In the genomic region with DNA sequence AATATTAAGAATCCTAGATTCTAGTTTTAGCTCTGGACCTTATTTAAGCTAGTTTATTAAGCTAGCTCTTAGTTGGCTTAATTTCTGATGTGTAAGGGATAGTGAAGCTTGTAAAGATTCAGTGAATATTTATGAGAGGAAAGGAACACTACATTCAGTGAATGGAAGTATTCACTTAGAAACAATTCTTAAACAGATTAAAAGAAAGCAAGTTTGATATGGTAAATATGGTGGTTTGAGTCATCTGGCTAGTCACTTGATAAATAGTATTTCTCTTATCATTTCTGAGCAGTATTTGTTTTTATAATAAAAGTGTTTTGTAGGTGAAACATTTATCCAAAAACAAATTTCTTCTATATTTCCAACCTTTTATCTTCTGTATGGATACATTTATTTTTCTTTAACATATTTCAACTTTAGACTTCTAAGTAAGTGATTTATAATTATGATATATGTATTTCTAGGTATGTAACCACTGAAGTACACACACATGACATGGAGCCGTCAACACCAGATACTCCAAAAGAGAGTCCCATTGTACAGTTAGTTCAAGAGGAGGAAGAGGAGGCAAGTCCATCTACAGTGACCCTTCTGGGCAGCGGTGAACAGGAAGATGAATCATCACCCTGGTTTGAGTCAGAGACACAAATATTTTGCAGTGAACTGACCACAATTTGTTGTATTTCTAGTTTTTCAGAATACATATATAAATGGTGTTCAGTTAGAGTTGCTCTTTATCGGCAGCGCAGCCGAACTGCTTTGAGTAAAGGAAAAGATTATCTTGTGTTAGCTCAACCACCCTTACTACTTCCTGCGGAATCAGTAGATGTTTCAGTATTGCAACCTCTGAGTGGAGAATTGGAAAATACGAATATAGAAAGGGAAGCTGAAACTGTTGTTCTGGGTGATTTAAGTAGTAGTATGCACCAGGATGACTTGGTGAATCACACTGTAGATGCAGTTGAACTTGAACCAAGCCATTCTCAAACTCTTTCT, we compare ENCODE assay signal across 9 cellular contexts. TPM values are rescaled to one million over a fixed set of nuclear protein-coding genes. Genes with fewer than 3 reads are reported as not detected.
DNase-seq lines count a peak whose midpoint lies in the region; ATAC-seq, FAIRE-seq and TF ChIP-seq lines count a peak whose summit lies in the region.
"Had no signal": no experiment of that assay in that cellular context is flagged by ENCODE, and none has a peak within 500 bp of the region (broad histone marks: within the 10 kb centered on the region; RNA-seq: fewer than 3 reads in every experiment).

No MANE protein-coding gene starts in this region.

- 54% methylated on average over 7 of the region's 7 CpGs for WGBS in SK-N-SH (ENCODE audit: low lambda C conversion rate)
- 65 to 85% (median 69%) methylated on average over 7 of the region's 7 CpGs for WGBS in small intestine, 3 donors

- H3K27me3 ChIP-seq in SK-N-SH (ENCODE audit: insufficient read depth) (no peaks in the 10 kb centered on the region), small intestine (ENCODE audit: control insufficient read depth in 2 of 2, insufficient read depth in 2 of 2, low read length in 2 of 2) (no peaks in the 10 kb centered on the region)

- no peaks in the 10 kb centered on the region for H3K9me2 ChIP-seq in SK-N-SH

- DNase-seq in activated T-cell treated with anti-CD3 and anti-CD28 coated beads for 48 hours (ENCODE audit: low read depth) (peak; percentile 4), SK-N-SH (no peak), epithelial cell of prostate (ENCODE audit: low read depth, low spot score) (peak; percentile 18), small intestine (no peak)
- DNase-seq in activated T-cell treated with anti-CD3 and anti-CD28 coated beads, Interleukin-2, amount 50 U/mL, for 1 hour = no peak
- DNase-seq: activated B cell treated with CpG ODN at 0.5 μM for 24 hours had no signal

- peak overlapping the region; percentile 59 for H3K4me3 Mint-ChIP-seq in stimulated activated naive CD8-positive, alpha-beta T cell treated with anti-CD3 and anti-CD28 coated beads, Interleukin-15, Interleukin-2, amounts not matched to agents 100 ng/mL and 50 ng/mL, for 24 hours
- H3K4me3 Mint-ChIP-seq: activated B cell treated with CpG ODN at 0.5 μM for 24 hours had no signal

- peak overlapping the region; percentile 38; the same call in 1 of the 2 replicates for H3K4me2 ChIP-seq in SK-N-SH

- H3K79me2 ChIP-seq in SK-N-SH (ENCODE audit: insufficient read depth) = peaks cover 27% of the 10 kb centered on the region

- H3K9ac ChIP-seq in SK-N-SH = peak overlapping the region; percentile 0; the same call in 1 of the 2 replicates

- H3F3A ChIP-seq in SK-N-SH (replicated peaks; ENCODE audit: insufficient read depth) = peaks cover 55% of the 10 kb centered on the region

- no peak for FAIRE-seq in small intestine (lab: Jason Lieb, UNC)

- POLR2A ChIA-PET in SK-N-SH (lab: Yijun Ruan, JAX) = no interaction called here

- H3K27me3 Mint-ChIP-seq in stimulated activated naive CD8-positive, alpha-beta T cell treated with anti-CD3 and anti-CD28 coated beads, Interleukin-15, Interleukin-2, amounts not matched to agents 100 ng/mL and 50 ng/mL, for 24 hours = no peaks in the 10 kb centered on the region
- H3K27me3 Mint-ChIP-seq: activated B cell treated with CpG ODN at 0.5 μM for 24 hours had no signal

- peaks cover 0 to 39% of the 10 kb centered on the region in 2 experiments; a peak in 2 of 4 replicates for H3K4me1 ChIP-seq in SK-N-SH (ENCODE audit: control insufficient read depth in 1 of 2, insufficient read depth in 2 of 2, low read depth in 1 of 2, low read length in 1 of 2)
- H3K4me1 ChIP-seq in small intestine (ENCODE audit: control insufficient read depth in 2 of 2, insufficient read depth in 1 of 2, low read depth in 1 of 2, low read length in 1 of 2) = no peaks in the 10 kb centered on the region

- peaks cover 55% of the 10 kb centered on the region for H3K36me3 Mint-ChIP-seq in stimulated activated naive CD8-positive, alpha-beta T cell treated with anti-CD3 and anti-CD28 coated beads, Interleukin-15, Interleukin-2, amounts not matched to agents 100 ng/mL and 50 ng/mL, for 24 hours (ENCODE audit: low read depth)

- TF ChIP-seq RAD21 in SK-N-SH (IDR thresholded peaks at IDR 0.05; ENCODE audit: low read length) = no peak

- H3K27ac Mint-ChIP-seq in stimulated activated naive CD8-positive, alpha-beta T cell treated with anti-CD3 and anti-CD28 coated beads, Interleukin-15, Interleukin-2, amounts not matched to agents 100 ng/mL and 50 ng/mL, for 24 hours = peak overlapping the region; percentile 84
- H3K27ac Mint-ChIP-seq: activated B cell treated with CpG ODN at 0.5 μM for 24 hours had no signal

- no peak for TF ChIP-seq CTCF in SK-N-SH (IDR thresholded peaks at IDR 0.05)

- H3K9me3 ChIP-seq in SK-N-SH (no peaks in the 10 kb centered on the region), small intestine (ENCODE audit: control insufficient read depth, low read depth) (no peaks in the 10 kb centered on the region)

- H3K27ac ChIP-seq in SK-N-SH (ENCODE audit: low read depth in 2 of 2, low read length in 1 of 2) (peak overlapping the region; percentile 75 to 81), epithelial cell of prostate (peak overlapping the region; percentile 70), small intestine (ENCODE audit: low read depth in 1 of 2, low read length in 1 of 2) (no peak overlapping the region)

- H3K4me3 ChIP-seq in SK-N-SH (ENCODE audit: low read depth in 2 of 2, low read length in 1 of 2) (no peak overlapping the region; a peak in 2 of 4 replicates), small intestine (ENCODE audit: low read depth in 1 of 2, low read length in 2 of 2) (no peak overlapping the region)

- H3K9me3 Mint-ChIP-seq in stimulated activated naive CD8-positive, alpha-beta T cell treated with anti-CD3 and anti-CD28 coated beads, Interleukin-15, Interleukin-2, amounts not matched to agents 100 ng/mL and 50 ng/mL, for 24 hours = peaks cover 4% of the 10 kb centered on the region
- H3K9me3 Mint-ChIP-seq: activated B cell treated with CpG ODN at 0.5 μM for 24 hours had no signal

- no peak for ATAC-seq in HG03159 (IDR thresholded peaks at IDR 0.05; ENCODE audit: unreplicated experiment)
- ATAC-seq in GM21576 (IDR thresholded peaks at IDR 0.05; ENCODE audit: unreplicated experiment) = no peak

- no peaks in the 10 kb centered on the region for H4K20me1 ChIP-seq in SK-N-SH (ENCODE audit: insufficient read depth)

- H3K36me3 ChIP-seq in SK-N-SH (replicated peaks in 1 of 2; ENCODE audit: control insufficient read depth in 1 of 2, insufficient read depth in 2 of 2, low read length in 1 of 2) = peaks cover 32 to 47% of the 10 kb centered on the region in 2 experiments
- peaks cover 7 to 13% of the 10 kb centered on the region in 2 donors for H3K36me3 ChIP-seq in small intestine (ENCODE audit: control insufficient read depth in 2 of 2, insufficient read depth in 2 of 2, low read length in 2 of 2)

- H3K4me1 Mint-ChIP-seq in stimulated activated naive CD8-positive, alpha-beta T cell treated with anti-CD3 and anti-CD28 coated beads, Interleukin-15, Interleukin-2, amounts not matched to agents 100 ng/mL and 50 ng/mL, for 24 hours (ENCODE audit: low read depth) = peaks cover 33% of the 10 kb centered on the region

- CTCF ChIA-PET in SK-N-SH (lab: Yijun Ruan, JAX) = interaction anchor here (0.8 kb wide), 1 partner anchor 131 kb away, joined by 3 read pairs; no protein-coding TSS in a partner anchor

- TF ChIP-seq EP300 in SK-N-SH (IDR thresholded peaks at IDR 0.05; ENCODE audit: borderline replicate concordance in 1 of 2, low read depth in 1 of 2, low read length in 1 of 2) = peak in 1 of 2 experiments; percentile 71; a peak in 1 of 4 replicates

- no peak overlapping the region; the same call in 1 of the 2 replicates for H2AFZ ChIP-seq in SK-N-SH (ENCODE audit: low read depth)

TF ChIP-seq in SK-N-SH, 30 proteins besides CTCF, POLR2A, EP300 and RAD21 (continues in another document):
- TF ChIP-seq FOXJ3 (CRISPR knock-in tag; IDR thresholded peaks at IDR 0.05) (no peak), EZH2phosphoT487 (IDR thresholded peaks at IDR 0.05; ENCODE audit: borderline replicate concordance, low read depth) (no peak), TAF1 (IDR thresholded peaks at IDR 0.05; ENCODE audit: borderline replicate concordance, low read depth, low read length) (no peak), SMC3 (IDR thresholded peaks at IDR 0.05; ENCODE audit: low read depth, low read length) (no peak), MXI1 (IDR thresholded peaks at IDR 0.05; ENCODE audit: low read depth, low read length) (no peak), RXRA (IDR thresholded peaks at IDR 0.05; ENCODE audit: borderline replicate concordance, low read depth) (peak; percentile 91; the same call in 1 of the 2 replicates), CHD2 (IDR thresholded peaks at IDR 0.05; ENCODE audit: low read length, partially characterized antibody) (no peak), YY1 (IDR thresholded peaks at IDR 0.05; ENCODE audit: low read depth) (no peak), RFX5 (IDR thresholded peaks at IDR 0.05; ENCODE audit: low read length) (no peak), ELF1 (IDR thresholded peaks at IDR 0.05) (no peak), JUND (IDR thresholded peaks at IDR 0.05) (peak; percentile 92)
- TF ChIP-seq, protein P1, sequence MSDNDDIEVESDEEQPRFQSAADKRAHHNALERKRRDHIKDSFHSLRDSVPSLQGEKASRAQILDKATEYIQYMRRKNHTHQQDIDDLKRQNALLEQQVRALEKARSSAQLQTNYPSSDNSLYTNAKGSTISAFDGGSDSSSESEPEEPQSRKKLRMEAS (IDR thresholded peaks at IDR 0.05; ENCODE audit: low read depth) = 0 out of 2 replicates have a peak, but pooled peaks have one; percentile 15
- TF ChIP-seq, protein P2, sequence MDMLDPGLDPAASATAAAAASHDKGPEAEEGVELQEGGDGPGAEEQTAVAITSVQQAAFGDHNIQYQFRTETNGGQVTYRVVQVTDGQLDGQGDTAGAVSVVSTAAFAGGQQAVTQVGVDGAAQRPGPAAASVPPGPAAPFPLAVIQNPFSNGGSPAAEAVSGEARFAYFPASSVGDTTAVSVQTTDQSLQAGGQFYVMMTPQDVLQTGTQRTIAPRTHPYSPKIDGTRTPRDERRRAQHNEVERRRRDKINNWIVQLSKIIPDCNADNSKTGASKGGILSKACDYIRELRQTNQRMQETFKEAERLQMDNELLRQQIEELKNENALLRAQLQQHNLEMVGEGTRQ (IDR thresholded peaks at IDR 0.05; ENCODE audit: borderline replicate concordance, low read depth, low read length) = no peak

RNA-seq across cellular contexts. Expression of a gene that starts 55.6 kb away (rescaled TPM):
- 5.4 and 7.6 TPM in 2 replicates for polyA plus RNA-seq in SK-N-SH (2012; rRNA removed)
- 8.6 and 9.9 TPM in 2 replicates for polyA plus RNA-seq in SK-N-SH (2012; cell fraction: cytosol; rRNA removed)
- 4.4 and 10.0 TPM in 2 replicates for polyA plus RNA-seq in SK-N-SH (2012; cell fraction: nucleus; rRNA removed)
- polyA plus RNA-seq in small intestine = 10 to 100 TPM; 11.4 to 13.0 (median 12.0) TPM

Comparison
In these comparisons a context has a peak if more than half of its experiments do, and no peak if none do; other contexts are left out.
1. DNase-seq: peak in activated T-cell treated with anti-CD3 and anti-CD28 coated beads for 48 hours (single experiment) and epithelial cell of prostate (single experiment); none in activated T-cell treated with anti-CD3 and anti-CD28 coated beads, Interleukin-2, amount 50 U/mL, for 1 hour (single experiment), SK-N-SH (single experiment) and small intestine (single experiment).
2. H3K27ac ChIP-seq: peak in SK-N-SH (2 of 2) and epithelial cell of prostate (single experiment); none in small intestine (0 of 2).